In genomic region chr3:72447059-72447946, GRCh38 we compare ENCODE assay signal across 8 cellular contexts. TPM values are rescaled to one million over a fixed set of nuclear protein-coding genes. Genes with fewer than 3 reads are reported as not detected.
A peak's percentile ranks its signal among the peaks of the same experiment; 100 is the strongest.
DNase-seq lines count a peak whose midpoint lies in the region; ATAC-seq, FAIRE-seq and TF ChIP-seq lines count a peak whose summit lies in the region.

No MANE protein-coding gene starts in this region.

- peak overlapping the region; percentile 66 for H3K4me3 Mint-ChIP-seq in activated T-helper 2 cell treated with anti-CD3 and anti-CD28 coated beads, Interferon-gamma antibody, Interleukin-2, Interleukin-4, amounts not matched to agents 10 μg/mL and 5 μg/mL and 100 μg/mL, durations not matched to agents 14 hours and 24 hours and 36 hours (ENCODE audit: low read depth)
- peak overlapping the region; percentile 79 to 89 (median 89) for H3K4me3 Mint-ChIP-seq in nephron

- no peaks in the 10 kb centered on the region for H3K9me3 Mint-ChIP-seq in activated T-helper 2 cell treated with anti-CD3 and anti-CD28 coated beads, Interferon-gamma antibody, Interleukin-2, Interleukin-4, amounts not matched to agents 10 μg/mL and 5 μg/mL and 100 μg/mL, durations not matched to agents 14 hours and 24 hours and 36 hours
- H3K9me3 Mint-ChIP-seq in nephron: no peaks in the 10 kb centered on the region

- no peaks in the 10 kb centered on the region for H3K27me3 Mint-ChIP-seq in activated T-helper 2 cell treated with anti-CD3 and anti-CD28 coated beads, Interferon-gamma antibody, Interleukin-2, Interleukin-4, amounts not matched to agents 10 μg/mL and 5 μg/mL and 100 μg/mL, durations not matched to agents 14 hours and 24 hours and 36 hours (ENCODE audit: low read depth)
- peaks cover 29% of the 10 kb centered on the region for H3K27me3 Mint-ChIP-seq in nephron (ENCODE audit: low read depth)

- DNase-seq in DMS53 (lab: John Stamatoyannopoulos, UW) (peak; percentile 84), HuH-7.5 (ENCODE audit: low spot score) (peak; percentile 56), RCC 7860 (ENCODE audit: low spot score) (peak; percentile 63), fibroblast of pulmonary artery (ENCODE audit: low read depth) (peak; percentile 91)
- DNase-seq in activated T-helper 2 cell treated with anti-CD3 and anti-CD28 coated beads, Interferon-gamma antibody, Interleukin-2, Interleukin-4, amounts not matched to agents 10 μg/mL and 5 μg/mL and 100 μg/mL, durations not matched to agents 14 hours and 24 hours and 36 hours (ENCODE audit: low spot score): peak; percentile 92
- DNase-seq in stimulated activated naive CD4-positive, alpha-beta T cell (lab: John Stamatoyannopoulos, UW): peak; percentile 88 to 95 (median 90)

- peaks cover 52% of the 10 kb centered on the region for H3K4me1 Mint-ChIP-seq in activated T-helper 2 cell treated with anti-CD3 and anti-CD28 coated beads, Interferon-gamma antibody, Interleukin-2, Interleukin-4, amounts not matched to agents 10 μg/mL and 5 μg/mL and 100 μg/mL, durations not matched to agents 14 hours and 24 hours and 36 hours (ENCODE audit: low read depth)
- peaks cover 26% of the 10 kb centered on the region for H3K4me1 Mint-ChIP-seq in nephron

- TF ChIP-seq CTCF in fibroblast of pulmonary artery (IDR thresholded peaks at IDR 0.05; ENCODE audit: low read length, missing control alignments) (no peak), nephron (IDR thresholded peaks at IDR 0.05; ENCODE audit: unreplicated experiment in 3 of 3) (no peak)

- H3K36me3 Mint-ChIP-seq in activated T-helper 2 cell treated with anti-CD3 and anti-CD28 coated beads, Interferon-gamma antibody, Interleukin-2, Interleukin-4, amounts not matched to agents 10 μg/mL and 5 μg/mL and 100 μg/mL, durations not matched to agents 14 hours and 24 hours and 36 hours (ENCODE audit: low read depth): peaks cover 45% of the 10 kb centered on the region
- peaks cover 19% of the 10 kb centered on the region for H3K36me3 Mint-ChIP-seq in nephron (ENCODE audit: low read depth)

- peak overlapping the region; percentile 89 for H3K4me3 ChIP-seq in fibroblast of pulmonary artery (replicated peaks; ENCODE audit: low read depth, low read length)

- intact Hi-C loops in activated T-helper 2 cell treated with anti-CD3 and anti-CD28 coated beads, Interferon-gamma antibody, Interleukin-2, Interleukin-4, amounts not matched to agents 10 μg/mL and 5 μg/mL and 100 μg/mL, durations not matched to agents 14 hours and 24 hours and 36 hours (cut with micrococcal nuclease): loop anchor here (1.0 kb wide), 1 partner anchor 40 kb away; no protein-coding TSS in a partner anchor

- FAIRE-seq in RCC 7860 (lab: Jason Lieb, UNC): no peak

- ATAC-seq in GM21529 (IDR thresholded peaks at IDR 0.05; ENCODE audit: unreplicated experiment): peak; percentile 85

- H3K27ac Mint-ChIP-seq in activated T-helper 2 cell treated with anti-CD3 and anti-CD28 coated beads, Interferon-gamma antibody, Interleukin-2, Interleukin-4, amounts not matched to agents 10 μg/mL and 5 μg/mL and 100 μg/mL, durations not matched to agents 14 hours and 24 hours and 36 hours: peak overlapping the region; percentile 60
- H3K27ac Mint-ChIP-seq in nephron: peak overlapping the region; percentile 53 to 90 (median 72)

RNA-seq across cellular contexts. Expression of gene RYBP, which starts 0.9 kb away (rescaled TPM):
- 78.1 and 78.3 TPM in 2 replicates for total RNA-seq in activated T-helper 2 cell treated with anti-CD3 and anti-CD28 coated beads, Interferon-gamma antibody, Interleukin-2, Interleukin-4, amounts not matched to agents 10 μg/mL and 5 μg/mL and 100 μg/mL, durations not matched to agents 14 hours and 24 hours and 36 hours

Comparison
In these comparisons a context has a peak if more than half of its experiments do, and no peak if none do; other contexts are left out.
1. Peak in every context shown above with its lines: DNase-seq, ATAC-seq and H3K4me3 ChIP-seq.